2 cellular contexts compared by ENCODE assay signal in the genomic region with DNA sequence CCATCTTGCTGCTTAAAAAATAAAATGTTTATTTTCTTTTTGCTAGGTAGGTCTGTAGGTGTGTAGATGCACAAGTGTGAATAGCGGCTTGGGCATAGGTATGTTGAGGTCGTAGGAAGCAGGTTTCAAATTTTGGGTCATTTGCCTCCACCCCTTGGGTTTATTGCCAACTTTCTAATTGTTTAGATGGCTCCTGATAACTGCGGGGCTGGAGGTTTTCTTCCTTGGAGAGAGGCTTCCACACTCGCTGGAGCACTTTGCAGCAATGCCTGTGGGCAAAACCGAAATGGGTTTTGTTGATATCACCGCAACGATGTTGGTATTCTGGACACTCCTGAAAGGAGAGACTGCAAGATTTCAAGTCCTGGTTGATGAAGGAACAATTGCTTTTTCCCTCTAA.
TF ChIP-seq lines count a peak whose summit lies in the region.

No MANE protein-coding gene starts in this region.

TF ChIP-seq in GM23338, 12 proteins besides CTCF, POLR2A, EP300 and RAD21:
- TF ChIP-seq EZH2 (IDR thresholded peaks at IDR 0.05; ENCODE audit: low read depth, unreplicated experiment) (peak; percentile 63), JUNB (IDR thresholded peaks at IDR 0.05; ENCODE audit: unreplicated experiment) (no peak)

TF ChIP-seq in H1, 55 proteins besides CTCF, POLR2A, EP300 and RAD21:
- TF ChIP-seq EZH2 (IDR thresholded peaks at IDR 0.05; ENCODE audit: low read depth, low read length, severe bottlenecking) (peak; percentile 25), TAF1 (IDR thresholded peaks at IDR 0.05; ENCODE audit: low read depth, low read length) (no peak), GABPA (IDR thresholded peaks at IDR 0.05; ENCODE audit: borderline replicate concordance, insufficient read depth, low read length) (no peak), BRCA1 (IDR thresholded peaks at IDR 0.05; ENCODE audit: low read depth, low read length) (no peak), CTBP2 (IDR thresholded peaks at IDR 0.05; ENCODE audit: borderline replicate concordance, insufficient read depth, insufficient read length, low read length) (no peak), TAF7 (optimal IDR thresholded peaks at IDR 0.05; ENCODE audit: borderline replicate concordance, low read depth, low read length) (no peak), SUZ12 (IDR thresholded peaks at IDR 0.05; ENCODE audit: low read length) (peak; percentile 37; the same call in 1 of the 2 replicates), ASH2L (IDR thresholded peaks at IDR 0.05; ENCODE audit: low read length) (no peak), MAFK (IDR thresholded peaks at IDR 0.05; ENCODE audit: low read depth, low read length) (no peak), RBBP5 (IDR thresholded peaks at IDR 0.05; ENCODE audit: borderline replicate concordance, low read depth, low read length) (no peak), USF2 (IDR thresholded peaks at IDR 0.05; ENCODE audit: low read length) (no peak), CHD1 (IDR thresholded peaks at IDR 0.05; ENCODE audit: low read depth, low read length) (no peak), RNF2 (IDR thresholded peaks at IDR 0.05; ENCODE audit: borderline replicate concordance, low read depth, low read length, missing control alignments, poor library complexity, severe bottlenecking) (peak; percentile 84)
TF ChIP-seq in H1: peak in this region for 3.
